In genomic region chr14:85038526-85038925, GRCh38 we compare ENCODE assay signal across 30 cellular contexts.
"Had no signal": no experiment of that assay in that cellular context is flagged by ENCODE, and none has a peak within 500 bp of the region (broad histone marks: within the 10 kb centered on the region; RNA-seq: fewer than 3 reads in every experiment).

No MANE protein-coding gene starts in this region.

- H3K36me3 ChIP-seq: ascending aorta had no signal

- H3K4me3 ChIP-seq: ascending aorta, body of pancreas, K562 had no signal

- FAIRE-seq: bronchial epithelial cell, K562, TTC549 had no signal

- H3K4me1 ChIP-seq: ascending aorta had no signal

- DNase-seq: activated CD4-positive, alpha-beta T cell treated with anti-CD3 and anti-CD28 coated beads, Interleukin-2, amount 10 ng/mL, durations not matched to agents 24 days and 14 days; activated CD4-positive, alpha-beta T cell treated with anti-CD3 and anti-CD28 coated beads, Interleukin-2, amount 50 U/mL, for 4 hours; activated CD8-positive, alpha-beta T cell treated with anti-CD3 and anti-CD28 coated beads for 36 hours; activated effector memory CD4-positive, alpha-beta T cell treated with anti-CD3 and anti-CD28 coated beads, Interleukin-2, amount 50 U/mL, for 16 hours; activated naive CD4-positive, alpha-beta T cell; activated naive CD8-positive, alpha-beta T cell treated with anti-CD3 and anti-CD28 coated beads, Interleukin-2, amount 10 ng/mL, durations not matched to agents 7 days and 5 days; activated T-cell treated with anti-CD3 and anti-CD28 coated beads, Interleukin-2, amount 50 U/mL, for 1 hour; activated T-cell treated with anti-CD3 and anti-CD28 coated beads, Interleukin-2, amount 50 U/mL, for 72 hours; amygdala; body of pancreas; caudate nucleus; cerebellar nuclear complex; Karpas-422; NCI-H1092 treated with DMSO at 0.1 percent for 48 hours; NCI-H146; NCI-H187; NCI-H2029 treated with DMSO at 0.1 percent for 48 hours; NCI-H2107; NCI-H510A; NCI-H526; NCI-H748 treated with DMSO at 0.1 percent for 48 hours; OCI-M1; SHP77 treated with DMSO at 0.1 percent for 48 hours; T1000 had no signal

- H3K27me3 ChIP-seq: ascending aorta, body of pancreas had no signal

- ATAC-seq: activated CD8-positive, alpha-beta T cell treated with anti-CD3 and anti-CD28 coated beads for 36 hours; activated T-cell treated with anti-CD3 and anti-CD28 coated beads, Interleukin-2, amount 50 U/mL, for 72 hours; activated T-helper 17 cell treated with anti-CD3 and anti-CD28 coated beads, Interleukin-2, amount 50 U/mL, for 72 hours; body of pancreas; K562; Panc1 had no signal

- H3K9me3 ChIP-seq: ascending aorta, body of pancreas had no signal

- H3K27ac ChIP-seq: ascending aorta, body of pancreas had no signal
